In genomic region chr13:45596800-45597484, GRCh38 we compare ENCODE assay signal across 30 cellular contexts. TPM values are rescaled to one million over a fixed set of nuclear protein-coding genes. Genes with fewer than 3 reads are reported as not detected.
DNase-seq lines count a peak whose midpoint lies in the region; ATAC-seq, FAIRE-seq and TF ChIP-seq lines count a peak whose summit lies in the region.
"Had no signal": no experiment of that assay in that cellular context is flagged by ENCODE, and none has a peak within 500 bp of the region (broad histone marks: within the 10 kb centered on the region; RNA-seq: fewer than 3 reads in every experiment).

No MANE protein-coding gene starts in this region.

- ATAC-seq in IMR-90 (ENCODE audit: low read depth) (no peak), K562 (no peak), GM18873 (IDR thresholded peaks at IDR 0.05; ENCODE audit: low FRiP score, unreplicated experiment) (no peak)

- in situ Hi-C loops in IMR-90 (cut with MboI; ENCODE audit: low sequenced_read_pairs), result no loop called here
- in situ Hi-C loops in K562 (cut with MboI), result no loop called here
- in situ Hi-C loops in GM13976 (cut with MboI; ENCODE audit: low sequenced_read_pairs, unreplicated experiment), result no loop called here

- H3K9me3 ChIP-seq in IMR-90 (ENCODE audit: control insufficient read depth, insufficient read depth, low read length) (no peaks in the 10 kb centered on the region), K562 (replicated peaks; ENCODE audit: control insufficient read depth, insufficient read depth, low read depth, low read length) (no peaks in the 10 kb centered on the region)
- H3K9me3 ChIP-seq: BE2C, BLaER1 had no signal

- no peak overlapping the region for H4K5ac ChIP-seq in IMR-90 (ENCODE audit: low read depth, low read length)

- dilution Hi-C loops in IMR-90 (cut with HindIII; ENCODE audit: low sequenced_read_pairs, unreplicated experiment), result no loop called here

- TF ChIP-seq CTCF in IMR-90 (conservative IDR thresholded peaks at IDR 0.05; ENCODE audit: low read depth, low read length) (no peak), K562 (IDR thresholded peaks at IDR 0.05 in 2 of 3, conservative IDR thresholded peaks at IDR 0.05 in 1 of 3; ENCODE audit: insufficient read depth in 2 of 3, low read depth in 1 of 3, low read length in 3 of 3) (no peak), GM13976 (IDR thresholded peaks at IDR 0.05; ENCODE audit: borderline replicate concordance, control extremely low read depth, extremely low read depth, insufficient read depth, missing control alignments) (no peak)

- H4K91ac ChIP-seq in IMR-90 (ENCODE audit: insufficient read depth, low read depth, low read length), result no peak overlapping the region

- H3K9ac ChIP-seq in IMR-90 (ENCODE audit: low read depth, low read length), result no peak overlapping the region
- H3K9ac ChIP-seq in K562 (ENCODE audit: insufficient read depth in 1 of 2, low read depth in 2 of 2, low read length in 2 of 2), result no peak overlapping the region
- H3K9ac ChIP-seq: BLaER1 had no signal

- no peak for TF ChIP-seq POLR2A in IMR-90 (IDR thresholded peaks at IDR 0.05; ENCODE audit: low read depth, low read length)
- TF ChIP-seq POLR2A in K562 (conservative IDR thresholded peaks at IDR 0.05), result no peak

- no peak overlapping the region for H3K23ac ChIP-seq in IMR-90 (ENCODE audit: low read depth, low read length)

- H3K36me3 ChIP-seq in IMR-90 (ENCODE audit: control insufficient read depth, insufficient read depth, low read length), result no peaks in the 10 kb centered on the region
- H3K36me3 ChIP-seq in K562 (ENCODE audit: control insufficient read depth, insufficient read depth, low read length), result no peaks in the 10 kb centered on the region
- H3K36me3 ChIP-seq: BE2C, BLaER1 had no signal

- H3K4me1 ChIP-seq in IMR-90 (ENCODE audit: control insufficient read depth, insufficient read depth, low read length) (no peaks in the 10 kb centered on the region), K562 (replicated peaks in 1 of 2; ENCODE audit: control insufficient read depth in 2 of 2, insufficient read depth in 2 of 2, low read length in 2 of 2) (no peaks in the 10 kb centered on the region; a peak in 1 of 5 replicates)
- H3K4me1 ChIP-seq: BLaER1 had no signal

- H2BK120ac ChIP-seq in IMR-90 (ENCODE audit: low read depth, low read length), result no peak overlapping the region

- no peak for FAIRE-seq in K562 (lab: Jason Lieb, UNC)
- FAIRE-seq: A204.1, GM12891, GM18507, GM19239 had no signal

- H3K56ac ChIP-seq in IMR-90 (ENCODE audit: extremely low read depth, insufficient read depth, low read length), result no peak overlapping the region

- H3K4ac ChIP-seq in IMR-90 (ENCODE audit: low read depth, low read length), result no peak overlapping the region

- BruUV-seq in IMR-90 (replicated peaks; lab: Mats Ljungman, UMichigan), result no TSS peak
- BruUV-seq in K562 (replicated peaks; lab: Mats Ljungman, UMichigan), result no TSS peak

- no peak overlapping the region for H2BK20ac ChIP-seq in IMR-90 (ENCODE audit: low read depth, low read length)

- no peak overlapping the region for H2AK5ac ChIP-seq in IMR-90 (ENCODE audit: low read depth, low read length)

- no peaks in the 10 kb centered on the region for H3K79me2 ChIP-seq in K562 (ENCODE audit: control insufficient read depth, insufficient read depth, low read length)

- no peak overlapping the region for H3K4me3 ChIP-seq in IMR-90 (ENCODE audit: insufficient read depth, low read depth, low read length)
- H3K4me3 ChIP-seq in K562, result no peak overlapping the region
- H3K4me3 ChIP-seq: BLaER1 had no signal

- intact Hi-C loops in IMR-90 (cut with micrococcal nuclease), result no loop called here
- intact Hi-C loops in K562 (cut with micrococcal nuclease), result no loop called here

- H3K79me1 ChIP-seq in IMR-90 (ENCODE audit: low read depth in 1 of 2, low read length in 2 of 2), result no peaks in the 10 kb centered on the region

- TF ChIP-seq RAD21 in IMR-90 (IDR thresholded peaks at IDR 0.05; ENCODE audit: low read length) (no peak), K562 (CRISPR knock-in tag; conservative IDR thresholded peaks at IDR 0.05 in 1 of 2, IDR thresholded peaks at IDR 0.05 in 1 of 2) (no peak)

- H2BK5ac ChIP-seq in IMR-90 (ENCODE audit: low read depth, low read length, poor library complexity, severe bottlenecking), result no peak overlapping the region

- H4K20me1 ChIP-seq in IMR-90 (ENCODE audit: insufficient read depth, low read length), result no peaks in the 10 kb centered on the region
- H4K20me1 ChIP-seq in K562 (replicated peaks; ENCODE audit: control insufficient read depth, insufficient read depth, low read length), result no peaks in the 10 kb centered on the region
- H4K20me1 ChIP-seq: BLaER1 had no signal

- DNase-seq in IMR-90 (no peak), K562 (ENCODE audit: extremely low read depth in 1 of 4, low spot score in 3 of 4) (no peak), putamen (ENCODE audit: low spot score) (peak; percentile 73), GM13976 (ENCODE audit: low spot score) (no peak)
- DNase-seq: 8988T; ACHN; BE2C; C1 segment of cervical spinal cord; CD4-positive, alpha-beta memory T cell; CD4-positive, CD25-positive, alpha-beta regulatory T cell; CD8-positive, alpha-beta memory T cell; COR-L47; DMS 273 treated with DMSO at 0.1 percent for 48 hours; DMS153; DMS53; DMS79; DND-41; EL; GDM1 had no signal

- H3K9me1 ChIP-seq in IMR-90 (ENCODE audit: insufficient read depth, low read length), result no peaks in the 10 kb centered on the region
- no peaks in the 10 kb centered on the region for H3K9me1 ChIP-seq in K562 (ENCODE audit: control insufficient read depth, insufficient read depth, low read length)

- H3K27ac ChIP-seq in IMR-90 (ENCODE audit: insufficient read depth, low read length) (no peak overlapping the region), K562 (ENCODE audit: extremely low read depth, low read depth, low read length) (no peak overlapping the region)
- H3K27ac ChIP-seq: BLaER1 had no signal

- WGBS in IMR-90 (ENCODE audit: extremely low coverage in 2 of 2, insufficient read length in 1 of 2), 2 experiments, result no CpG with 5 or more reads among the region's 2 CpGs
- 0% methylated on average over 2 of the region's 2 CpGs for WGBS in K562 (ENCODE audit: insufficient coverage, low coverage, missing lambda C conversion rate)

- peaks cover 4% of the 10 kb centered on the region for H3K27me3 ChIP-seq in IMR-90 (ENCODE audit: control insufficient read depth, insufficient read depth, low read length)
- H3K27me3 ChIP-seq in K562 (ENCODE audit: control insufficient read depth in 2 of 2, insufficient read depth in 2 of 2, low read length in 2 of 2), result no peaks in the 10 kb centered on the region; a peak in 2 of 5 replicates
- H3K27me3 ChIP-seq: BLaER1 had no signal

- H3K14ac ChIP-seq in IMR-90 (replicated peaks; ENCODE audit: low read depth, low read length), result no peak overlapping the region

- TF ChIP-seq EP300 in K562 (IDR thresholded peaks at IDR 0.05; ENCODE audit: low read length), result no peak

- no peak overlapping the region for H2BK15ac ChIP-seq in IMR-90 (ENCODE audit: low read depth, low read length)

- POLR2A ChIA-PET in IMR-90 (lab: Charles Lee; ENCODE audit: unreplicated experiment) (no interaction called here), K562 (lab: Yijun Ruan, JAX) (no interaction called here)

- H2AFZ ChIP-seq in IMR-90 (replicated peaks; ENCODE audit: low read length, poor library complexity), result no peak overlapping the region
- H2AFZ ChIP-seq in K562 (ENCODE audit: low read depth, low read length), result no peak overlapping the region

- CTCF ChIA-PET in IMR-90 (lab: Yijun Ruan, JAX) (interaction anchor here (0.6 kb wide), 1 partner anchor 212 kb away, joined by 3 read pairs; no protein-coding TSS in a partner anchor), K562 (lab: Yijun Ruan, JAX; ENCODE audit: low intra/inter-chr PET ratio) (no interaction called here)

- H3K18ac ChIP-seq in IMR-90 (ENCODE audit: low read depth, low read length), result no peak overlapping the region

- H3K4me2 ChIP-seq in IMR-90 (ENCODE audit: low read depth, low read length) (no peak overlapping the region), K562 (ENCODE audit: insufficient read depth, low read length) (no peak overlapping the region)
- H3K4me2 ChIP-seq: BLaER1 had no signal

- no peak overlapping the region for H4K8ac ChIP-seq in IMR-90 (ENCODE audit: low read depth in 2 of 2, low read length in 2 of 2)

- no peak overlapping the region for H2AK9ac ChIP-seq in IMR-90 (replicated peaks; ENCODE audit: low read depth, low read length, poor library complexity)

TF ChIP-seq in IMR-90, 13 proteins besides CTCF, POLR2A, EP300 and RAD21 (continues in another document):
- TF ChIP-seq BHLHE40 (IDR thresholded peaks at IDR 0.05; ENCODE audit: low read depth, low read length) (no peak), CEBPB (IDR thresholded peaks at IDR 0.05; ENCODE audit: low read depth, low read length) (peak; percentile 63), MXI1 (IDR thresholded peaks at IDR 0.05; ENCODE audit: borderline replicate concordance, low read depth, low read length) (no peak), FOS (IDR thresholded peaks at IDR 0.05; ENCODE audit: low read depth, low read length) (no peak)

RNA-seq across cellular contexts. Expression of gene ERICH6B, which starts 18.6 kb away (rescaled TPM):
- total RNA-seq in IMR-90 (2012; rRNA removed), result not detected in 2 replicates
- polyA plus RNA-seq in IMR-90 (2012; rRNA removed), result not detected in 2 replicates
- not detected in 2 replicates for polyA plus RNA-seq in IMR-90 (2012; cell fraction: cytosol; rRNA removed)
- polyA plus RNA-seq in IMR-90 (2012; cell fraction: nucleus; rRNA removed; ENCODE audit: low replicate concordance), result not detected in 2 replicates
- not detected in 2 replicates for total RNA-seq in K562 (2011; cell fraction: chromatin; rRNA removed; ENCODE audit: low replicate concordance)
- total RNA-seq in K562 (2011; cell fraction: nucleolus; rRNA removed), result not detected in 2 replicates
- total RNA-seq in K562 (2011; cell fraction: nucleoplasm; rRNA removed), result not detected in 2 replicates
- total RNA-seq in K562 (2014; rRNA removed), result not detected in 2 replicates
- not detected in 2 replicates for total RNA-seq in K562 (2014; rRNA removed; fragmentation: Illumina TruSeq; extraction: Trizol)
- total RNA-seq in K562 (2015; rRNA removed; fragmentation: Illumina TruSeq; extraction: Trizol), result not detected in 2 replicates
- total RNA-seq in K562 (2021), result not detected in 2 replicates
- not detected in 2 replicates for polyA plus RNA-seq in K562 (2011; rRNA removed)
- not detected in 2 replicates for polyA plus RNA-seq in K562 (2011; cell fraction: cytosol; rRNA removed)
- polyA plus RNA-seq in K562 (2011; cell fraction: nucleus; rRNA removed), result not detected in 2 replicates
- polyA plus RNA-seq in K562 (2012), result 0.19 TPM in 1 of 2 replicates, not detected in the other
- polyA plus RNA-seq in K562 (2014; fragmentation: Illumina TruSeq; extraction: Trizol), result not detected in 2 replicates
- not detected for polyA plus RNA-seq in K562 (2014; fragmentation: Nextera tagmentation; extraction: Ambion mirVana)
- polyA plus RNA-seq in K562 (2014; rRNA removed), result not detected in 2 replicates
- not detected in 2 replicates for polyA minus RNA-seq in K562 (2011; rRNA and poly(A)+ RNA removed)
- polyA minus RNA-seq in K562 (2011; cell fraction: cytosol; rRNA and poly(A)+ RNA removed), result not detected in 2 replicates
- not detected in 2 replicates for polyA minus RNA-seq in K562 (2011; cell fraction: nucleus; rRNA and poly(A)+ RNA removed)
- total RNA-seq: A673; CD4-positive, alpha-beta memory T cell; CD4-positive, CD25-positive, alpha-beta regulatory T cell; CD8-positive, alpha-beta memory T cell; Daoy; G401 had no signal
- polyA plus RNA-seq: AG04450; CD14-positive monocyte; CD8-positive, alpha-beta memory T cell had no signal
